In the genomic region with DNA sequence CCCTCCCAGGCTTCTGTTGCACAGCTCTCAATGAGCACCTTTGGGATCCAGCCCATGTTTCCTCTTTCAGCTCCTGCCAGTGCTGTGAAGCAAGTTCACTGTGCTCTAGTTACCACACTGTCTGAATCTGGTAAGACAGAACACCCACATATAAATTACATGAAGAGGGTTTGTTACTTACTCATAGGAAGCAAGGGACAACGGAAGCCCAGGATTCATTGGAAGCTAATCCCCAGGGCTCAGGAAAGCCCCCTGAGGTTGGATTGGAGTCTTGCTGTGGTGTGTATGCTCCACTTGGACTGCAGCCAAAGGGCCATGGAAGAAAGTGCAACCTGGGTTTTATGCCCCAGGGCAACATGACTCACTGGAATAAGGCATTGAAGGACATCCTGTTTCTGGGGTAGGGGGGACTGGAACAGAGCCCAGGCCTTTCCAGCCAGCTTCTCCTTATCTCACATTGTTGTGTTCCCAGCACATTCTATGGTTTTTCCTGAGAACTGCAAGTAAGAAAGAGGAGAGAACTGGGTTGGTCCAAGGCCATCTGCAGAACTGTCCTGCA, we compare ENCODE assay signal across 10 cellular contexts. TPM values are rescaled to one million over a fixed set of nuclear protein-coding genes. Genes with fewer than 3 reads are reported as not detected.
A peak's percentile ranks its signal among the peaks of the same experiment; 100 is the strongest.
DNase-seq lines count a peak whose midpoint lies in the region; ATAC-seq, FAIRE-seq and TF ChIP-seq lines count a peak whose summit lies in the region.
"Had no signal": no experiment of that assay in that cellular context is flagged by ENCODE, and none has a peak within 500 bp of the region (broad histone marks: within the 10 kb centered on the region; RNA-seq: fewer than 3 reads in every experiment).

No MANE protein-coding gene starts in this region.

- H3K9me1 ChIP-seq in endothelial cell of umbilical vein (replicated peaks; ENCODE audit: control insufficient read depth, extremely low read depth, insufficient read depth, low read length), result no peaks in the 10 kb centered on the region

- H3K27me3 ChIP-seq in PC-3 (ENCODE audit: low read length), result no peaks in the 10 kb centered on the region
- no peaks in the 10 kb centered on the region for H3K27me3 ChIP-seq in endothelial cell of umbilical vein (ENCODE audit: control insufficient read depth in 2 of 2, insufficient read depth in 2 of 2, low read length in 2 of 2)

- no peaks in the 10 kb centered on the region for H3K9me2 ChIP-seq in PC-3 (replicated peaks; ENCODE audit: low read length)

- H3K36me3 ChIP-seq in PC-3 (ENCODE audit: low read depth, low read length), result no peaks in the 10 kb centered on the region
- H3K36me3 ChIP-seq in endothelial cell of umbilical vein (ENCODE audit: control insufficient read depth in 2 of 2, extremely low read depth in 1 of 2, insufficient read depth in 2 of 2, low read length in 2 of 2), result no peaks in the 10 kb centered on the region

- BruUV-seq in PC-3 (replicated peaks; lab: Mats Ljungman, UMichigan) (no TSS peak), endothelial cell of umbilical vein (replicated peaks; lab: Mats Ljungman, UMichigan) (no TSS peak)

- peak; percentile 93 for FAIRE-seq in endothelial cell of umbilical vein (lab: Jason Lieb, UNC)

- POLR2A ChIA-PET in PC-3 (lab: Charles Lee; ENCODE audit: unreplicated experiment), result no interaction called here
- POLR2A ChIA-PET in endothelial cell of umbilical vein (lab: Charles Lee), result no interaction called here

- H4K20me1 ChIP-seq in PC-3 (ENCODE audit: low read length) (no peaks in the 10 kb centered on the region), endothelial cell of umbilical vein (replicated peaks; ENCODE audit: control insufficient read depth, extremely low read depth, insufficient read depth, low read length) (no peaks in the 10 kb centered on the region)

- H3K9me3 ChIP-seq in PC-3 (ENCODE audit: low read length), result no peaks in the 10 kb centered on the region
- no peaks in the 10 kb centered on the region for H3K9me3 ChIP-seq in endothelial cell of umbilical vein (replicated peaks; ENCODE audit: control insufficient read depth, insufficient read depth, low read length)

- H3K27ac ChIP-seq in PC-3 (ENCODE audit: low read length), result peak overlapping the region; percentile 97
- H3K27ac ChIP-seq in endothelial cell of umbilical vein (ENCODE audit: insufficient read depth, low read depth, low read length), result peak overlapping the region; percentile 24

- no peaks in the 10 kb centered on the region for H3K79me2 ChIP-seq in PC-3 (ENCODE audit: low read length)
- H3K79me2 ChIP-seq in endothelial cell of umbilical vein (ENCODE audit: control insufficient read depth, insufficient read depth, low read length), result no peaks in the 10 kb centered on the region

- TF ChIP-seq CTCF in PC-3 (conservative IDR thresholded peaks at IDR 0.05; ENCODE audit: low read depth, low read length) (no peak), endothelial cell of umbilical vein (IDR thresholded peaks at IDR 0.05; ENCODE audit: extremely low read depth in 1 of 2, insufficient read depth in 1 of 2, low read depth in 1 of 2, low read length in 2 of 2) (no peak), GM13976 (IDR thresholded peaks at IDR 0.05; ENCODE audit: borderline replicate concordance, control extremely low read depth, extremely low read depth, insufficient read depth, missing control alignments) (no peak)

- H3F3A ChIP-seq in PC-3 (ENCODE audit: low read length, unreplicated experiment), result peaks cover 7% of the 10 kb centered on the region

- H3K4me1 ChIP-seq in PC-3 (ENCODE audit: insufficient read depth, low read length) (peaks cover 45% of the 10 kb centered on the region), endothelial cell of umbilical vein (ENCODE audit: control insufficient read depth, extremely low read depth, insufficient read depth, low read length) (peaks cover 17% of the 10 kb centered on the region)

- H3K9ac ChIP-seq in PC-3 (ENCODE audit: low read length) (peak overlapping the region; percentile 64), endothelial cell of umbilical vein (replicated peaks; ENCODE audit: extremely low read depth, insufficient read depth, low read length) (no peak overlapping the region)

- no peak for TF ChIP-seq POLR2A in endothelial cell of umbilical vein (IDR thresholded peaks at IDR 0.05; ENCODE audit: low read depth, low read length)

- in situ Hi-C loops in GM13976 (cut with MboI; ENCODE audit: low sequenced_read_pairs, unreplicated experiment), result no loop called here

- dilution Hi-C loops in endothelial cell of umbilical vein (cut with MboI; ENCODE audit: extremely low pct_ligation_motif_present, low sequenced_read_pairs), result no loop called here

- CTCF ChIA-PET in PC-3 (lab: Charles Lee) (no interaction called here), endothelial cell of umbilical vein (lab: Charles Lee) (no interaction called here)

- intact Hi-C loops in PC-3 (cut with micrococcal nuclease), result loop anchor here (2.0 kb wide), 1 partner anchor 48 kb away; no protein-coding TSS in a partner anchor
- intact Hi-C loops in endothelial cell of umbilical vein (cut with micrococcal nuclease), result loop anchor here (1.0 kb wide), 2 partner anchors 15 to 88 kb away; a partner anchor contains a TSS

- peak; percentile 99 for DNase-seq in ELR (ENCODE audit: low read depth)
- DNase-seq in PC-3, result peak; percentile 99
- DNase-seq in endothelial cell of umbilical vein (ENCODE audit: low read depth, low spot score), result peak; percentile 54
- DNase-seq in renal cortical epithelial cell (ENCODE audit: low read depth), result peak; percentile 90
- no peak for DNase-seq in GM13976 (ENCODE audit: low spot score)
- DNase-seq: GDM1; stimulated activated naive CD4-positive, alpha-beta T cell had no signal

- peak; percentile 79 for ATAC-seq in PC-3
- ATAC-seq in GM18498 (IDR thresholded peaks at IDR 0.05; ENCODE audit: unreplicated experiment), result no peak
- no peak for ATAC-seq in HG02884 (IDR thresholded peaks at IDR 0.05; ENCODE audit: unreplicated experiment)
- no peak for ATAC-seq in HG03354 (IDR thresholded peaks at IDR 0.05; ENCODE audit: poor library complexity, severe bottlenecking, unreplicated experiment)

- H3K4me2 ChIP-seq in PC-3 (ENCODE audit: low read length), result peak overlapping the region; percentile 73
- H3K4me2 ChIP-seq in endothelial cell of umbilical vein (ENCODE audit: insufficient read depth, low read length), result peak overlapping the region; percentile 25

- H2AFZ ChIP-seq in PC-3 (ENCODE audit: low read length) (no peak overlapping the region), endothelial cell of umbilical vein (ENCODE audit: low read depth, low read length) (no peak overlapping the region)

- H3K4me3 ChIP-seq in PC-3 (ENCODE audit: low read length), result peak overlapping the region; percentile 31; the same call in 1 of the 2 replicates
- H3K4me3 ChIP-seq in endothelial cell of umbilical vein (replicated peaks in 1 of 3; ENCODE audit: insufficient read depth in 1 of 3, low read depth in 1 of 3, low read length in 3 of 3), result no peak overlapping the region

TF ChIP-seq in endothelial cell of umbilical vein, 7 proteins besides CTCF, POLR2A, EP300 and RAD21:
- TF ChIP-seq MYC (IDR thresholded peaks at IDR 0.05; ENCODE audit: low read depth, low read length) (no peak), FOS (IDR thresholded peaks at IDR 0.05; ENCODE audit: borderline replicate concordance, insufficient read depth, low read length) (no peak)
- TF ChIP-seq, protein P1, sequence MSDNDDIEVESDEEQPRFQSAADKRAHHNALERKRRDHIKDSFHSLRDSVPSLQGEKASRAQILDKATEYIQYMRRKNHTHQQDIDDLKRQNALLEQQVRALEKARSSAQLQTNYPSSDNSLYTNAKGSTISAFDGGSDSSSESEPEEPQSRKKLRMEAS (IDR thresholded peaks at IDR 0.05; ENCODE audit: insufficient read depth, insufficient read length), result no peak
TF ChIP-seq in endothelial cell of umbilical vein: peak in this region for 0.

RNA-seq across cellular contexts. Expression of a gene that starts 15.6 kb away (rescaled TPM):
- 11.3 and 23.8 TPM in 2 replicates for total RNA-seq in PC-3 (2014; rRNA removed)
- 19.2 and 19.5 TPM in 2 replicates for total RNA-seq in endothelial cell of umbilical vein
- polyA plus RNA-seq in endothelial cell of umbilical vein, result 6.8 and 7.0 TPM in 2 replicates
- polyA plus RNA-seq in endothelial cell of umbilical vein (2011; cell fraction: cytosol; rRNA removed), result 4.0 and 4.4 TPM in 2 replicates
- polyA plus RNA-seq in endothelial cell of umbilical vein (2011; cell fraction: nucleus; rRNA removed), result 48.5 and 62.7 TPM in 2 replicates
- polyA plus RNA-seq in endothelial cell of umbilical vein (2012), result 6.2 and 6.6 TPM in 2 replicates
- polyA minus RNA-seq in endothelial cell of umbilical vein, result 20.8 and 27.5 TPM in 2 replicates
- 8.3 TPM for polyA minus RNA-seq in endothelial cell of umbilical vein (2011; cell fraction: cytosol; rRNA and poly(A)+ RNA removed)
- 50.5 and 85.9 TPM in 2 replicates for polyA minus RNA-seq in endothelial cell of umbilical vein (2011; cell fraction: nucleus; rRNA and poly(A)+ RNA removed)
- 13.7 and 32.8 TPM in 2 replicates for total RNA-seq in renal cortical epithelial cell

RNA-seq across cellular contexts. Expression of a gene that starts 52.2 kb away (rescaled TPM):
- total RNA-seq in PC-3 (2014; rRNA removed), result not detected in 2 replicates
- not detected in 2 replicates for total RNA-seq in endothelial cell of umbilical vein
- polyA plus RNA-seq in endothelial cell of umbilical vein, result not detected in 2 replicates
- polyA plus RNA-seq in endothelial cell of umbilical vein (2011; cell fraction: cytosol; rRNA removed), result not detected in 2 replicates
- polyA plus RNA-seq in endothelial cell of umbilical vein (2011; cell fraction: nucleus; rRNA removed), result 0.05 TPM in 1 of 2 replicates, not detected in the other
- not detected in 2 replicates for polyA plus RNA-seq in endothelial cell of umbilical vein (2012)
- polyA minus RNA-seq in endothelial cell of umbilical vein, result 0.06 TPM in 1 of 2 replicates, not detected in the other
- polyA minus RNA-seq in endothelial cell of umbilical vein (2011; cell fraction: cytosol; rRNA and poly(A)+ RNA removed), result not detected
- not detected in 2 replicates for polyA minus RNA-seq in endothelial cell of umbilical vein (2011; cell fraction: nucleus; rRNA and poly(A)+ RNA removed)
- 0.40 TPM in 1 of 2 replicates, not detected in the other for total RNA-seq in renal cortical epithelial cell
